In genomic region chr3:72912532-72912931, GRCh38 we compare ENCODE assay signal across 24 cellular contexts. TPM values are rescaled to one million over a fixed set of nuclear protein-coding genes. Genes with fewer than 3 reads are reported as not detected.
DNase-seq lines count a peak whose midpoint lies in the region; TF ChIP-seq lines count a peak whose summit lies in the region.
"Had no signal": no experiment of that assay in that cellular context is flagged by ENCODE, and none has a peak within 500 bp of the region (broad histone marks: within the 10 kb centered on the region; RNA-seq: fewer than 3 reads in every experiment).

No MANE protein-coding gene starts in this region.

- no peak for TF ChIP-seq POLR2A in Peyer's patch (IDR thresholded peaks at IDR 0.05)

- TF ChIP-seq CTCF in brain microvascular endothelial cell (IDR thresholded peaks at IDR 0.05; ENCODE audit: low read depth, low read length, missing control alignments), result no peak
- TF ChIP-seq CTCF in nephron progenitor cell (IDR thresholded peaks at IDR 0.05), result no peak
- TF ChIP-seq CTCF in Peyer's patch (IDR thresholded peaks at IDR 0.05), result no peak

- peaks cover 17% of the 10 kb centered on the region for H3K4me1 ChIP-seq in GM23248 (ENCODE audit: insufficient read depth)
- H3K4me1 ChIP-seq in Peyer's patch, result no peaks in the 10 kb centered on the region
- H3K4me1 ChIP-seq: BLaER1 treated with 17β-estradiol and CSF1 and Interleukin-3, amounts not matched to agents 10 nM and 100 nM had no signal

- no peak overlapping the region for H3K9ac ChIP-seq in GM23248
- H3K9ac ChIP-seq: BLaER1 treated with 17β-estradiol and CSF1 and Interleukin-3, amounts not matched to agents 10 nM and 100 nM had no signal

- 49 to 59% methylated on average over 2 of the region's 2 CpGs for WGBS in GM23248 (ENCODE audit: low coverage in 1 of 2, low lambda C conversion rate in 2 of 2, missing lambda C conversion rate in 2 of 2), 2 experiments

- H3K79me2 ChIP-seq in GM23248 (ENCODE audit: insufficient read depth), result 0 out of 2 replicates have a peak, but pooled peaks cover 3% of the 10 kb centered on the region

- H3F3A ChIP-seq in GM23248 (ENCODE audit: insufficient read depth), result peaks cover 12% of the 10 kb centered on the region; the same call in 1 of the 2 replicates

- peaks cover 27% of the 10 kb centered on the region for H3K36me3 Mint-ChIP-seq in nephron progenitor cell (ENCODE audit: low read depth)
- H3K36me3 Mint-ChIP-seq: CD4-positive, alpha-beta memory T cell had no signal

- no peak overlapping the region for H2AFZ ChIP-seq in GM23248

- H3K9me3 Mint-ChIP-seq in nephron progenitor cell, result no peaks in the 10 kb centered on the region
- H3K9me3 Mint-ChIP-seq: CD4-positive, alpha-beta memory T cell had no signal

- no peak overlapping the region for H3K4me3 Mint-ChIP-seq in nephron progenitor cell
- H3K4me3 Mint-ChIP-seq: CD4-positive, alpha-beta memory T cell had no signal

- H3K27ac ChIP-seq in GM23248 (no peak overlapping the region), brain microvascular endothelial cell (no peak overlapping the region), Peyer's patch (no peak overlapping the region)
- H3K27ac ChIP-seq: BLaER1 treated with 17β-estradiol and CSF1 and Interleukin-3, amounts not matched to agents 10 nM and 100 nM had no signal

- H3K36me3 ChIP-seq in GM23248 (ENCODE audit: low read depth) (no peaks in the 10 kb centered on the region), brain microvascular endothelial cell (replicated peaks) (peaks cover 5% of the 10 kb centered on the region), Peyer's patch (no peaks in the 10 kb centered on the region)
- H3K36me3 ChIP-seq: BLaER1 treated with 17β-estradiol and CSF1 and Interleukin-3, amounts not matched to agents 10 nM and 100 nM; MG63 had no signal

- no peaks in the 10 kb centered on the region for H4K20me1 ChIP-seq in GM23248 (ENCODE audit: insufficient read depth)
- H4K20me1 ChIP-seq: BLaER1 treated with 17β-estradiol and CSF1 and Interleukin-3, amounts not matched to agents 10 nM and 100 nM had no signal

- H3K4me3 ChIP-seq in GM23248, result no peak overlapping the region
- H3K4me3 ChIP-seq in brain microvascular endothelial cell (ENCODE audit: low read depth, low read length), result no peak overlapping the region
- no peak overlapping the region for H3K4me3 ChIP-seq in Peyer's patch
- H3K4me3 ChIP-seq: BLaER1 treated with 17β-estradiol and CSF1 and Interleukin-3, amounts not matched to agents 10 nM and 100 nM; GM12878; MG63 had no signal

- in situ Hi-C loops in GM23248 (cut with MboI) (no loop called here), brain microvascular endothelial cell (cut with HindIII; ENCODE audit: low pct_ligation_motif_present, low sequenced_read_pairs) (no loop called here)

- peaks cover 41% of the 10 kb centered on the region for H3K4me1 Mint-ChIP-seq in nephron progenitor cell
- H3K4me1 Mint-ChIP-seq: CD4-positive, alpha-beta memory T cell had no signal

- peak overlapping the region; percentile 32 for H3K27ac Mint-ChIP-seq in nephron progenitor cell
- H3K27ac Mint-ChIP-seq: CD4-positive, alpha-beta memory T cell had no signal

- no peaks in the 10 kb centered on the region for H3K27me3 ChIP-seq in GM23248 (replicated peaks; ENCODE audit: insufficient read depth)
- H3K27me3 ChIP-seq in brain microvascular endothelial cell (replicated peaks), result no peaks in the 10 kb centered on the region
- no peaks in the 10 kb centered on the region for H3K27me3 ChIP-seq in Peyer's patch
- H3K27me3 ChIP-seq: BLaER1 treated with 17β-estradiol and CSF1 and Interleukin-3, amounts not matched to agents 10 nM and 100 nM; MG63 had no signal

- no peaks in the 10 kb centered on the region for H3K9me2 ChIP-seq in GM23248 (ENCODE audit: insufficient read depth)

- no peaks in the 10 kb centered on the region for H3K9me3 ChIP-seq in GM23248 (ENCODE audit: low read depth)
- no peaks in the 10 kb centered on the region for H3K9me3 ChIP-seq in Peyer's patch
- H3K9me3 ChIP-seq: BLaER1 treated with 17β-estradiol and CSF1 and Interleukin-3, amounts not matched to agents 10 nM and 100 nM; MG63 had no signal

- H3K27me3 Mint-ChIP-seq in nephron progenitor cell (ENCODE audit: low read depth, poor library complexity), result peaks cover 5% of the 10 kb centered on the region

- no peak overlapping the region for H3K4me2 ChIP-seq in GM23248 (ENCODE audit: unreplicated experiment)
- H3K4me2 ChIP-seq: BLaER1 treated with 17β-estradiol and CSF1 and Interleukin-3, amounts not matched to agents 10 nM and 100 nM had no signal

- peak; percentile 54 for DNase-seq in GM23248
- peak; percentile 67 for DNase-seq in brain microvascular endothelial cell
- DNase-seq in iris pigment epithelial cell (ENCODE audit: low read depth), result peak; percentile 58
- no peak for DNase-seq in nephron progenitor cell
- no peak for DNase-seq in NCI-H748 treated with DMSO at 0.1 percent for 48 hours (lab: John Stamatoyannopoulos, UW)
- DNase-seq in GOT3 (lab: John Stamatoyannopoulos, UW), result no peak
- DNase-seq in Peyer's patch, result no peak
- DNase-seq in NOMO-1 treated with DMSO at 0.1 percent for 48 hours (lab: John Stamatoyannopoulos, UW; ENCODE audit: unreplicated experiment), result no peak
- DNase-seq: AML-193; CD4-positive, alpha-beta memory T cell; COR-L47; HCEC 1CT; IMR-90; KG1; MG63; NCI-H1105 treated with DMSO at 0.1 percent for 48 hours; NCI-H146; NCI-H1930; NCI-H2107; NCI-H446; NCI-H524 treated with DMSO at 0.1 percent for 48 hours; SHP77 treated with DMSO at 0.1 percent for 48 hours had no signal

RNA-seq across cellular contexts. Expression of gene GXYLT2, which starts 24.7 kb away (rescaled TPM):
- 10.0 and 13.2 TPM in 2 replicates for total RNA-seq in GM23248 (2014; rRNA removed; shearing (Covaris generic))
- 1.2 TPM in 2 replicates for polyA plus RNA-seq in GM23248 (2016; fragmentation: Nextera tagmentation; extraction: Ambion mirVana)
- 10 to 100 TPM in 1 of 4 donors, 1 to 10 TPM in 3; 1.1 to 38.0 (median 1.4) TPM for total RNA-seq in Peyer's patch
- total RNA-seq: CD4-positive, alpha-beta memory T cell had no signal
- polyA plus RNA-seq: CD4-positive, alpha-beta memory T cell had no signal

Comparison
In these comparisons a context has a peak if more than half of its experiments do, and no peak if none do; other contexts are left out.
1. DNase-seq: peak in GM23248 (single experiment), brain microvascular endothelial cell (single experiment) and iris pigment epithelial cell (single experiment); none in nephron progenitor cell (single experiment), NCI-H748 treated with DMSO at 0.1 percent for 48 hours (single experiment), GOT3 (single experiment), Peyer's patch (0 of 3) and NOMO-1 treated with DMSO at 0.1 percent for 48 hours (single experiment).